In genomic region chr14:60331201-60332045, GRCh38 we compare ENCODE assay signal across 8 cellular contexts.
DNase-seq lines count a peak whose midpoint lies in the region; ATAC-seq and TF ChIP-seq lines count a peak whose summit lies in the region.

No MANE protein-coding gene starts in this region.

- peak overlapping the region; percentile 63 for H3K27ac Mint-ChIP-seq in progenitor cell of endocrine pancreas

- H3K4me3 ChIP-seq in RWPE2 (ENCODE audit: severe bottlenecking): peak overlapping the region; percentile 4
- H3K4me3 ChIP-seq in cardiac muscle cell: no peak overlapping the region
- H3K4me3 ChIP-seq in upper lobe of right lung: peak overlapping the region; percentile 57

- H3K9me3 Mint-ChIP-seq in progenitor cell of endocrine pancreas (ENCODE audit: low read depth): no peaks in the 10 kb centered on the region

- peak; percentile 66 for DNase-seq in GDM1 (lab: John Stamatoyannopoulos, UW)
- DNase-seq in H4 (ENCODE audit: low spot score): peak; percentile 37
- DNase-seq in RWPE2 (ENCODE audit: low spot score): no peak
- peak; percentile 79 for DNase-seq in activated naive CD4-positive, alpha-beta T cell treated with Interleukin-2 at 50 U/mL for 16 hours
- peak; percentile 63 to 89 for DNase-seq in cardiac muscle cell (ENCODE audit: low read depth in 1 of 2, low spot score in 1 of 2)
- peak; percentile 80 for DNase-seq in progenitor cell of endocrine pancreas (ENCODE audit: low spot score, unreplicated experiment)
- peak; percentile 70 for DNase-seq in upper lobe of right lung

- intact Hi-C loops in upper lobe of right lung (cut with DNase I): no loop called here

- H3K36me3 Mint-ChIP-seq in progenitor cell of endocrine pancreas (ENCODE audit: insufficient read depth): no peaks in the 10 kb centered on the region

- H3K9me3 ChIP-seq in RWPE2 (ENCODE audit: severe bottlenecking): no peaks in the 10 kb centered on the region
- no peaks in the 10 kb centered on the region for H3K9me3 ChIP-seq in cardiac muscle cell (ENCODE audit: low read depth)
- no peaks in the 10 kb centered on the region for H3K9me3 ChIP-seq in upper lobe of right lung

- H3K27ac ChIP-seq in RWPE2 (ENCODE audit: poor library complexity, severe bottlenecking): no peak overlapping the region
- no peak overlapping the region for H3K27ac ChIP-seq in cardiac muscle cell
- no peak overlapping the region for H3K27ac ChIP-seq in upper lobe of right lung

- H3K36me3 ChIP-seq in RWPE2 (ENCODE audit: low read depth) (no peaks in the 10 kb centered on the region), cardiac muscle cell (no peaks in the 10 kb centered on the region), upper lobe of right lung (no peaks in the 10 kb centered on the region)

- peaks cover 7% of the 10 kb centered on the region for H3K4me1 ChIP-seq in RWPE2 (ENCODE audit: insufficient read depth, poor library complexity, severe bottlenecking)
- no peaks in the 10 kb centered on the region for H3K4me1 ChIP-seq in cardiac muscle cell (ENCODE audit: low read depth)
- peaks cover 9% of the 10 kb centered on the region for H3K4me1 ChIP-seq in upper lobe of right lung

- H3K27me3 Mint-ChIP-seq in progenitor cell of endocrine pancreas: peaks cover 44% of the 10 kb centered on the region

- peak overlapping the region; percentile 85 for H3K4me3 Mint-ChIP-seq in progenitor cell of endocrine pancreas (ENCODE audit: low read depth)

- H3K27me3 ChIP-seq in RWPE2 (ENCODE audit: insufficient read depth, poor library complexity, severe bottlenecking) (peaks cover 27% of the 10 kb centered on the region), cardiac muscle cell (peaks cover 7% of the 10 kb centered on the region), upper lobe of right lung (peaks cover 23% of the 10 kb centered on the region)

- ATAC-seq in RWPE2 (ENCODE audit: low read depth) (peak; percentile 54), upper lobe of right lung (peak; percentile 70)

- H3K4me1 Mint-ChIP-seq in progenitor cell of endocrine pancreas (ENCODE audit: low read depth): peaks cover 12% of the 10 kb centered on the region

- peak; percentile 71 for TF ChIP-seq CTCF in LNCAP (IDR thresholded peaks at IDR 0.05)
- TF ChIP-seq CTCF in RWPE2 (IDR thresholded peaks at IDR 0.05; ENCODE audit: poor library complexity, severe bottlenecking): peak; percentile 74
- peak; percentile 77 for TF ChIP-seq CTCF in cardiac muscle cell (IDR thresholded peaks at IDR 0.05; ENCODE audit: low read depth, low read length)
- TF ChIP-seq CTCF in progenitor cell of endocrine pancreas (IDR thresholded peaks at IDR 0.05; ENCODE audit: unreplicated experiment): peak; percentile 96
- TF ChIP-seq CTCF in upper lobe of right lung (IDR thresholded peaks at IDR 0.05): peak; percentile 83
